13 cellular contexts compared by ENCODE assay signal in the genomic region with DNA sequence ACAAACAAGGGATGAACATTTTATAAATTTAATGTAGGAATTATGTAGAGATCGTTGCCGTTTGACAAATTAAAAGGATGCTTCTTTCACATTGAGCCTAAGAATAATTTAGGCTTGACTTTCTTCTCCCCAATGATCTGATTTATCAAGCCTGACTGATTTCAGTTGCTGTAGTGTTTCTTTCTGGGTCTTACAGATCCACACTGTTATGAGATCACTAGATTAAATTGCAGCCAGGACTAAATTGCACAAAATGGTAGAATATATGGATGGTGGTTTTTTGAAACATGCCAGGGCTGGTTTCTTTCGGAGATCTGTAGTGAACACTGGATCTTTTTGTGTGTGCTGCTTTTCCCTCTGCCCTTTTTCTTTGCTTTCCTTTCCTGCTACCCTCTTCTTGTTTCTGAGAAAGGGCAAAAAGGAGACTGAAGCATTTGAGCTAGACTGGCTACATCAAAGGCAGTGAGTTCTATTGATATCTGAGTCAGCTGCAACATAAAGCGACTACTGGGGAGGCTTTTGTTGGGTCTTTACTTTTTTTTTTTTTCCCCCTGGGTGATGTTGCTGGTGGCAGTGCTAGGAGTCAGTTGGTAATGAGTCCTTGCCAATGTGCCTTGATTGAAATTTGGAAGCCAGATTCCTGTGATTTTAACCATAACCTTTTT.
DNase-seq lines count a peak whose midpoint lies in the region; ATAC-seq lines count a peak whose summit lies in the region.
"Had no signal": no experiment of that assay in that cellular context is flagged by ENCODE, and none has a peak within 500 bp of the region (broad histone marks: within the 10 kb centered on the region; RNA-seq: fewer than 3 reads in every experiment).

No MANE protein-coding gene starts in this region.

- H3K27ac Mint-ChIP-seq in activated naive CD4-positive, alpha-beta T cell treated with anti-CD3 and anti-CD28 coated beads, Interleukin-2, amount 10 ng/mL, durations not matched to agents 7 days and 5 days, result peak overlapping the region; percentile 10
- peak overlapping the region; percentile 6 to 19 for H3K27ac Mint-ChIP-seq in T-cell
- H3K27ac Mint-ChIP-seq in stimulated activated naive B cell treated with anti-CD40 and anti-IgM and Interleukin-4, amounts not matched to agents 10 μg/mL and 1 μg/mL and 100 μg/mL, for 72 hours, result peak overlapping the region; percentile 86
- no peak overlapping the region for H3K27ac Mint-ChIP-seq in natural killer cell treated with Interleukin-12 subunit alpha and Interleukin-12 subunit beta and Interleukin-15 and Interleukin-18, amount 100 ng/mL, for 72 hours

- no peaks in the 10 kb centered on the region for H3K27me3 Mint-ChIP-seq in activated naive CD4-positive, alpha-beta T cell treated with anti-CD3 and anti-CD28 coated beads, Interleukin-2, amount 10 ng/mL, durations not matched to agents 7 days and 5 days
- H3K27me3 Mint-ChIP-seq in T-cell, result no peaks in the 10 kb centered on the region
- no peaks in the 10 kb centered on the region for H3K27me3 Mint-ChIP-seq in stimulated activated naive B cell treated with anti-CD40 and anti-IgM and Interleukin-4, amounts not matched to agents 10 μg/mL and 1 μg/mL and 100 μg/mL, for 72 hours
- no peaks in the 10 kb centered on the region for H3K27me3 Mint-ChIP-seq in natural killer cell treated with Interleukin-12 subunit alpha and Interleukin-12 subunit beta and Interleukin-15 and Interleukin-18, amount 100 ng/mL, for 72 hours
- H3K27me3 Mint-ChIP-seq: effector memory CD8-positive, alpha-beta T cell had no signal

- peaks cover 37% of the 10 kb centered on the region for H3K4me1 Mint-ChIP-seq in activated naive CD4-positive, alpha-beta T cell treated with anti-CD3 and anti-CD28 coated beads, Interleukin-2, amount 10 ng/mL, durations not matched to agents 7 days and 5 days
- H3K4me1 Mint-ChIP-seq in T-cell, result peaks cover 65 to 70% (median 69%) of the 10 kb centered on the region in 3 donors
- H3K4me1 Mint-ChIP-seq in stimulated activated naive B cell treated with anti-CD40 and anti-IgM and Interleukin-4, amounts not matched to agents 10 μg/mL and 1 μg/mL and 100 μg/mL, for 72 hours, result peaks cover 55 to 76% of the 10 kb centered on the region in 2 donors
- H3K4me1 Mint-ChIP-seq in natural killer cell treated with Interleukin-12 subunit alpha and Interleukin-12 subunit beta and Interleukin-15 and Interleukin-18, amount 100 ng/mL, for 72 hours (ENCODE audit: low read depth in 2 of 2), result peaks cover 21 to 29% of the 10 kb centered on the region in 2 donors

- POLR2A ChIA-PET in T-cell (lab: Charles Lee), result interaction anchor here in 1 of 2 donors (0.5 kb wide), 1 partner anchor 168 kb away, joined by 11 read pairs; no protein-coding TSS in a partner anchor

- H3K9me3 Mint-ChIP-seq in activated naive CD4-positive, alpha-beta T cell treated with anti-CD3 and anti-CD28 coated beads, Interleukin-2, amount 10 ng/mL, durations not matched to agents 7 days and 5 days, result peaks cover 1% of the 10 kb centered on the region
- H3K9me3 Mint-ChIP-seq in T-cell, result no peaks in the 10 kb centered on the region
- H3K9me3 Mint-ChIP-seq in stimulated activated naive B cell treated with anti-CD40 and anti-IgM and Interleukin-4, amounts not matched to agents 10 μg/mL and 1 μg/mL and 100 μg/mL, for 72 hours, result no peaks in the 10 kb centered on the region
- H3K9me3 Mint-ChIP-seq in natural killer cell treated with Interleukin-12 subunit alpha and Interleukin-12 subunit beta and Interleukin-15 and Interleukin-18, amount 100 ng/mL, for 72 hours, result no peaks in the 10 kb centered on the region
- H3K9me3 Mint-ChIP-seq: effector memory CD8-positive, alpha-beta T cell had no signal

- intact Hi-C loops in left ventricle myocardium superior (cut with micrococcal nuclease), result no loop called here

- ATAC-seq in T-cell (replicated peaks in 1 of 4), result peak in 2 of 4 experiments; percentile 33 to 56
- peak; percentile 8 for ATAC-seq in left ventricle myocardium superior
- ATAC-seq in stimulated activated naive B cell treated with anti-CD40 and anti-IgM and Interleukin-4, amounts not matched to agents 10 μg/mL and 1 μg/mL and 100 μg/mL, for 72 hours (replicated peaks), result peak in 1 of 2 donors; percentile 33
- ATAC-seq in natural killer cell treated with Interleukin-12 subunit alpha and Interleukin-12 subunit beta and Interleukin-15 and Interleukin-18, amount 100 ng/mL, for 72 hours, result no peak
- no peak for ATAC-seq in GM21786 (IDR thresholded peaks at IDR 0.05; ENCODE audit: unreplicated experiment)
- ATAC-seq: body of pancreas; effector memory CD8-positive, alpha-beta T cell; left colon had no signal

- no peak for DNase-seq in activated naive CD4-positive, alpha-beta T cell treated with anti-CD3 and anti-CD28 coated beads, Interleukin-2, amount 10 ng/mL, durations not matched to agents 7 days and 5 days
- DNase-seq in activated naive CD4-positive, alpha-beta T cell treated with Interleukin-2 at 50 U/mL for 16 hours, result no peak
- DNase-seq in T-cell, result no peak
- no peak for DNase-seq in left ventricle myocardium superior
- no peak for DNase-seq in stimulated activated naive B cell treated with anti-CD40 and anti-IgM and Interleukin-4, amounts not matched to agents 10 μg/mL and 1 μg/mL and 100 μg/mL, for 72 hours
- DNase-seq in natural killer cell treated with Interleukin-12 subunit alpha and Interleukin-12 subunit beta and Interleukin-15 and Interleukin-18, amount 100 ng/mL, for 72 hours (ENCODE audit: low spot score), result no peak
- DNase-seq in COLO668 (lab: John Stamatoyannopoulos, UW; ENCODE audit: unreplicated experiment), result no peak
- DNase-seq: activated CD4-positive, alpha-beta T cell treated with anti-CD3 and anti-CD28 coated beads for 1 hour; activated T-cell treated with anti-CD3 and anti-CD28 coated beads, Interleukin-2, amount 50 U/mL, for 1 hour; body of pancreas; effector memory CD8-positive, alpha-beta T cell; left colon had no signal

- H3K36me3 Mint-ChIP-seq in activated naive CD4-positive, alpha-beta T cell treated with anti-CD3 and anti-CD28 coated beads, Interleukin-2, amount 10 ng/mL, durations not matched to agents 7 days and 5 days, result peaks cover 7% of the 10 kb centered on the region
- peaks cover 11% of the 10 kb centered on the region for H3K36me3 Mint-ChIP-seq in T-cell
- H3K36me3 Mint-ChIP-seq in stimulated activated naive B cell treated with anti-CD40 and anti-IgM and Interleukin-4, amounts not matched to agents 10 μg/mL and 1 μg/mL and 100 μg/mL, for 72 hours, result peaks cover 3 to 18% of the 10 kb centered on the region in 2 donors
- no peaks in the 10 kb centered on the region for H3K36me3 Mint-ChIP-seq in natural killer cell treated with Interleukin-12 subunit alpha and Interleukin-12 subunit beta and Interleukin-15 and Interleukin-18, amount 100 ng/mL, for 72 hours

- CTCF ChIA-PET in activated naive CD4-positive, alpha-beta T cell treated with anti-CD3 and anti-CD28 coated beads, Interleukin-2, amount 10 ng/mL, durations not matched to agents 7 days and 5 days (lab: Charles Lee), result no interaction called here
- CTCF ChIA-PET in T-cell (lab: Charles Lee), result no interaction called here

- no peak overlapping the region for H3K4me3 Mint-ChIP-seq in activated naive CD4-positive, alpha-beta T cell treated with anti-CD3 and anti-CD28 coated beads, Interleukin-2, amount 10 ng/mL, durations not matched to agents 7 days and 5 days
- H3K4me3 Mint-ChIP-seq in T-cell, result no peak overlapping the region
- peak overlapping the region in 1 of 2 donors; percentile 15 for H3K4me3 Mint-ChIP-seq in stimulated activated naive B cell treated with anti-CD40 and anti-IgM and Interleukin-4, amounts not matched to agents 10 μg/mL and 1 μg/mL and 100 μg/mL, for 72 hours
- no peak overlapping the region for H3K4me3 Mint-ChIP-seq in natural killer cell treated with Interleukin-12 subunit alpha and Interleukin-12 subunit beta and Interleukin-15 and Interleukin-18, amount 100 ng/mL, for 72 hours
- H3K4me3 Mint-ChIP-seq: effector memory CD8-positive, alpha-beta T cell had no signal

Comparison
In these comparisons a context has a peak if more than half of its experiments do, and no peak if none do; other contexts are left out.
1. H3K27ac Mint-ChIP-seq: peak in activated naive CD4-positive, alpha-beta T cell treated with anti-CD3 and anti-CD28 coated beads, Interleukin-2, amount 10 ng/mL, durations not matched to agents 7 days and 5 days (single experiment), T-cell (2 of 2) and stimulated activated naive B cell treated with anti-CD40 and anti-IgM and Interleukin-4, amounts not matched to agents 10 μg/mL and 1 μg/mL and 100 μg/mL, for 72 hours (single experiment); none in natural killer cell treated with Interleukin-12 subunit alpha and Interleukin-12 subunit beta and Interleukin-15 and Interleukin-18, amount 100 ng/mL, for 72 hours (0 of 2).